Comparison of ENCODE assay signal across 1 cellular context in genomic region chr19:16136185-16137067, GRCh38.
TF ChIP-seq lines count a peak whose summit lies in the region.

No MANE protein-coding gene starts in this region.

TF ChIP-seq in HCT116, 20 proteins besides CTCF, POLR2A, EP300 and RAD21 (continued from another document):
- no peak for TF ChIP-seq CEBPB (IDR thresholded peaks at IDR 0.05; ENCODE audit: low read depth)
- TF ChIP-seq ATF3 (IDR thresholded peaks at IDR 0.05), result no peak
- TF ChIP-seq SRF (IDR thresholded peaks at IDR 0.05; ENCODE audit: low read depth), result no peak
- TF ChIP-seq REST (IDR thresholded peaks at IDR 0.05; ENCODE audit: low read depth), result no peak
- no peak for TF ChIP-seq SIN3A (IDR thresholded peaks at IDR 0.05; ENCODE audit: low read depth)
- TF ChIP-seq EZH2 (IDR thresholded peaks at IDR 0.05), result no peak
- TF ChIP-seq EGR1 (IDR thresholded peaks at IDR 0.05; ENCODE audit: low read depth), result no peak
- TF ChIP-seq JUND (IDR thresholded peaks at IDR 0.05), result no peak
